8 cellular contexts compared by ENCODE assay signal in genomic region chr9:137672907-137673791, GRCh38. TPM values are rescaled to one million over a fixed set of nuclear protein-coding genes. Genes with fewer than 3 reads are reported as not detected.
DNase-seq lines count a peak whose midpoint lies in the region; ATAC-seq and TF ChIP-seq lines count a peak whose summit lies in the region.

No MANE protein-coding gene starts in this region.

- H3K36me3 ChIP-seq in CD4-positive, CD25-positive, alpha-beta regulatory T cell (ENCODE audit: control insufficient read depth, insufficient read depth, low read length): peaks cover 10% of the 10 kb centered on the region

- H3K9me3 ChIP-seq in CD4-positive, CD25-positive, alpha-beta regulatory T cell (ENCODE audit: control insufficient read depth in 2 of 2, low read length in 2 of 2): no peaks in the 10 kb centered on the region

- no peaks in the 10 kb centered on the region for H3K27me3 ChIP-seq in CD4-positive, CD25-positive, alpha-beta regulatory T cell (ENCODE audit: control insufficient read depth, insufficient read depth, low read length)
- H3K27me3 ChIP-seq in foreskin keratinocyte: no peaks in the 10 kb centered on the region

- no peak overlapping the region for H3K27ac ChIP-seq in CD4-positive, CD25-positive, alpha-beta regulatory T cell (ENCODE audit: insufficient read depth, low read length, poor library complexity, severe bottlenecking)
- no peak overlapping the region for H3K27ac ChIP-seq in foreskin keratinocyte

- peak overlapping the region in 1 of 4 donors; percentile 2 for H3K4me3 Mint-ChIP-seq in CD4-positive, CD25-positive, alpha-beta regulatory T cell
- H3K4me3 Mint-ChIP-seq in osteocyte (ENCODE audit: unreplicated experiment): no peak overlapping the region

- TF ChIP-seq CTCF in foreskin keratinocyte (conservative IDR thresholded peaks at IDR 0.05) (peak; percentile 93), osteocyte (IDR thresholded peaks at IDR 0.05) (peak; percentile 91)

- H3K4me3 ChIP-seq in CD4-positive, CD25-positive, alpha-beta regulatory T cell (ENCODE audit: low read depth, low read length): no peak overlapping the region

- peaks cover 9% of the 10 kb centered on the region for H3K4me1 ChIP-seq in CD4-positive, CD25-positive, alpha-beta regulatory T cell (ENCODE audit: control insufficient read depth, insufficient read depth, low read length, poor library complexity, severe bottlenecking)
- no peaks in the 10 kb centered on the region for H3K4me1 ChIP-seq in foreskin keratinocyte

- H3K4me1 Mint-ChIP-seq in CD4-positive, CD25-positive, alpha-beta regulatory T cell: peaks cover 15 to 60% (median 30%) of the 10 kb centered on the region in 4 donors
- peaks cover 36% of the 10 kb centered on the region for H3K4me1 Mint-ChIP-seq in osteocyte (ENCODE audit: unreplicated experiment)

- ATAC-seq in CD4-positive, CD25-positive, alpha-beta regulatory T cell (ENCODE audit: low read depth in 2 of 2): peak; percentile 69 to 70
- peak; percentile 56 for ATAC-seq in GM18873 (IDR thresholded peaks at IDR 0.05; ENCODE audit: low FRiP score, unreplicated experiment)
- peak; percentile 74 for ATAC-seq in HG03378 (IDR thresholded peaks at IDR 0.05; ENCODE audit: unreplicated experiment)
- peak; percentile 60 for ATAC-seq in foreskin keratinocyte
- ATAC-seq in GM18870 (IDR thresholded peaks at IDR 0.05; ENCODE audit: unreplicated experiment): no peak

- peaks cover 24% of the 10 kb centered on the region for H3K36me3 Mint-ChIP-seq in CD4-positive, CD25-positive, alpha-beta regulatory T cell
- H3K36me3 Mint-ChIP-seq in osteocyte (ENCODE audit: unreplicated experiment): peaks cover 9% of the 10 kb centered on the region

- DNase-seq in CD4-positive, CD25-positive, alpha-beta regulatory T cell: peak; percentile 29 to 75 (median 59)
- DNase-seq in NCI-H526 treated with DMSO at 0.1 percent for 48 hours (lab: John Stamatoyannopoulos, UW) (peak; percentile 54), activated T-cell treated with anti-CD3 and anti-CD28 coated beads for 4 hours (peak; percentile 33), foreskin keratinocyte (peak; percentile 18 to 56), osteocyte (ENCODE audit: extremely low spot score, unreplicated experiment) (no peak)

- no peaks in the 10 kb centered on the region for H3K27me3 Mint-ChIP-seq in CD4-positive, CD25-positive, alpha-beta regulatory T cell
- no peaks in the 10 kb centered on the region for H3K27me3 Mint-ChIP-seq in osteocyte (ENCODE audit: unreplicated experiment)

- H3K9me3 Mint-ChIP-seq in CD4-positive, CD25-positive, alpha-beta regulatory T cell: no peaks in the 10 kb centered on the region
- no peaks in the 10 kb centered on the region for H3K9me3 Mint-ChIP-seq in osteocyte (ENCODE audit: unreplicated experiment)

- peak overlapping the region in 2 of 3 donors; percentile 25 to 29 for H3K27ac Mint-ChIP-seq in CD4-positive, CD25-positive, alpha-beta regulatory T cell
- peak overlapping the region; percentile 7 for H3K27ac Mint-ChIP-seq in osteocyte (ENCODE audit: unreplicated experiment)

RNA-seq across cellular contexts. Expression of gene EHMT1, which starts 54.3 kb away (rescaled TPM):
- total RNA-seq in CD4-positive, CD25-positive, alpha-beta regulatory T cell: 142 TPM
- 10 to 100 TPM; 17.9 to 20.3 (median 19.3) TPM for polyA plus RNA-seq in CD4-positive, CD25-positive, alpha-beta regulatory T cell
- 38.1 and 45.3 TPM in 2 replicates for total RNA-seq in foreskin keratinocyte
- 20.2 and 22.8 TPM in 2 replicates for polyA plus RNA-seq in foreskin keratinocyte
- 88.6 and 93.3 TPM in 2 replicates for total RNA-seq in osteocyte
